13 cellular contexts compared by ENCODE assay signal in genomic region chr1:61140778-61141177, GRCh38. TPM values are rescaled to one million over a fixed set of nuclear protein-coding genes. Genes with fewer than 3 reads are reported as not detected.
DNase-seq lines count a peak whose midpoint lies in the region; ATAC-seq and TF ChIP-seq lines count a peak whose summit lies in the region.
"Had no signal": no experiment of that assay in that cellular context is flagged by ENCODE, and none has a peak within 500 bp of the region (broad histone marks: within the 10 kb centered on the region; RNA-seq: fewer than 3 reads in every experiment).

No MANE protein-coding gene starts in this region.

- no peak for DNase-seq in heart right ventricle
- no peak for DNase-seq in Right ventricle myocardium inferior (ENCODE audit: missing footprints)
- peak; percentile 57 for DNase-seq in astrocyte of the hippocampus (ENCODE audit: low read depth, low spot score)
- no peak for DNase-seq in mesenchymal stem cell
- DNase-seq in vagina (ENCODE audit: extremely low spot score in 2 of 2): no peak
- no peak for DNase-seq in Peyer's patch
- no peak for DNase-seq in DMS153 treated with DMSO at 0.1 percent for 48 hours (lab: John Stamatoyannopoulos, UW; ENCODE audit: unreplicated experiment)
- DNase-seq: activated T-cell treated with anti-CD3 and anti-CD28 coated beads, Interleukin-2, amount 50 U/mL, for 1 hour; nephron progenitor cell; stimulated activated CD4-positive, alpha-beta T cell treated with anti-CD3 and anti-CD28 coated beads, Interleukin-4, amount 100 ng/mL, for 1 hour; stomach had no signal

- H3K9me3 ChIP-seq in heart right ventricle (no peaks in the 10 kb centered on the region), mesenchymal stem cell (ENCODE audit: control insufficient read depth, low read length) (no peaks in the 10 kb centered on the region), vagina (no peaks in the 10 kb centered on the region), Peyer's patch (no peaks in the 10 kb centered on the region)
- H3K9me3 ChIP-seq: stomach had no signal

- no peak overlapping the region for H2BK15ac ChIP-seq in mesenchymal stem cell (ENCODE audit: low read depth, poor library complexity, severe bottlenecking)

- no peak overlapping the region for H2BK12ac ChIP-seq in mesenchymal stem cell (ENCODE audit: low read length in 2 of 2)

- H3K9ac ChIP-seq in mesenchymal stem cell (ENCODE audit: low read length): peak overlapping the region; percentile 61

- ATAC-seq in heart right ventricle (no peak), Right ventricle myocardium inferior (no peak), GM21360 (IDR thresholded peaks at IDR 0.05; ENCODE audit: unreplicated experiment) (no peak)
- ATAC-seq: Panc1 had no signal

- H2BK120ac ChIP-seq in mesenchymal stem cell (ENCODE audit: low read depth, low read length): no peak overlapping the region

- no peak for TF ChIP-seq CTCF in heart right ventricle (IDR thresholded peaks at IDR 0.05)
- no peak for TF ChIP-seq CTCF in vagina (IDR thresholded peaks at IDR 0.05)
- TF ChIP-seq CTCF in Peyer's patch (IDR thresholded peaks at IDR 0.05): no peak

- H3K27ac ChIP-seq in heart right ventricle: peak overlapping the region in 6 of 10 donors; percentile 11 to 69 (median 32)
- H3K27ac ChIP-seq in mesenchymal stem cell (ENCODE audit: low read length, poor library complexity, severe bottlenecking): no peak overlapping the region
- peak overlapping the region; percentile 34 for H3K27ac ChIP-seq in vagina
- H3K27ac ChIP-seq in Peyer's patch: no peak overlapping the region

- H3K79me1 ChIP-seq in mesenchymal stem cell (replicated peaks; ENCODE audit: low read length, poor library complexity, severe bottlenecking): no peaks in the 10 kb centered on the region

- H4K8ac ChIP-seq in mesenchymal stem cell (ENCODE audit: low read length): no peak overlapping the region

- WGBS in heart right ventricle, 2 donors: 70 to 83% methylated on average over 3 of the region's 3 CpGs
- 100% methylated on average over 3 of the region's 3 CpGs for WGBS in mesenchymal stem cell

- intact Hi-C loops in heart right ventricle (cut with DNase I): no loop called here
- intact Hi-C loops in Right ventricle myocardium inferior (cut with DNase I): no loop called here
- intact Hi-C loops in vagina (cut with DNase I): no loop called here

- H2BK5ac ChIP-seq in mesenchymal stem cell (ENCODE audit: low read depth, low read length, poor library complexity, severe bottlenecking): no peak overlapping the region

- no peak overlapping the region for H2AFZ ChIP-seq in mesenchymal stem cell (ENCODE audit: low read depth, low read length)

- no peak overlapping the region for H2AK5ac ChIP-seq in mesenchymal stem cell (ENCODE audit: low read length, severe bottlenecking)

- no peaks in the 10 kb centered on the region for H3K27me3 ChIP-seq in heart right ventricle
- no peaks in the 10 kb centered on the region for H3K27me3 ChIP-seq in mesenchymal stem cell (ENCODE audit: control insufficient read depth in 1 of 2, insufficient read depth in 1 of 2, low read length in 2 of 2)
- H3K27me3 ChIP-seq in vagina: no peaks in the 10 kb centered on the region
- H3K27me3 ChIP-seq in Peyer's patch: no peaks in the 10 kb centered on the region
- H3K27me3 ChIP-seq: stomach had no signal

- H4K91ac ChIP-seq in mesenchymal stem cell (ENCODE audit: low read length): no peak overlapping the region

- no peak overlapping the region for H3K18ac ChIP-seq in mesenchymal stem cell (ENCODE audit: low read depth in 1 of 2, low read length in 2 of 2)

- H3K4me1 ChIP-seq in heart right ventricle (peaks cover 9 to 69% (median 59%) of the 10 kb centered on the region in 9 donors), mesenchymal stem cell (ENCODE audit: control insufficient read depth, insufficient read depth, low read depth, low read length) (no peaks in the 10 kb centered on the region), vagina (peaks cover 54% of the 10 kb centered on the region), Peyer's patch (peaks cover 0 to 13% (median 0%) of the 10 kb centered on the region in 4 donors)

- H3K36me3 ChIP-seq in heart right ventricle (peaks cover 0 to 4% (median 0%) of the 10 kb centered on the region in 9 donors), mesenchymal stem cell (ENCODE audit: control insufficient read depth in 1 of 2, insufficient read depth in 2 of 2, low read depth in 1 of 2, low read length in 2 of 2) (no peaks in the 10 kb centered on the region), vagina (no peaks in the 10 kb centered on the region), Peyer's patch (no peaks in the 10 kb centered on the region)
- H3K36me3 ChIP-seq: stomach had no signal

- no peak overlapping the region for H3K14ac ChIP-seq in mesenchymal stem cell (ENCODE audit: low read length in 2 of 2)

- H3K4ac ChIP-seq in mesenchymal stem cell (ENCODE audit: low read depth in 1 of 2, low read length in 2 of 2): no peak overlapping the region

- TF ChIP-seq POLR2A in vagina (IDR thresholded peaks at IDR 0.05) (no peak), Peyer's patch (IDR thresholded peaks at IDR 0.05) (no peak)

- H3K23ac ChIP-seq in mesenchymal stem cell (ENCODE audit: low read length in 2 of 2): no peak overlapping the region

- no peak overlapping the region for H3K4me2 ChIP-seq in mesenchymal stem cell (ENCODE audit: low read length, poor library complexity, severe bottlenecking)

- no peak overlapping the region for H3K4me3 ChIP-seq in heart right ventricle
- peak overlapping the region in 1 of 2 experiments; percentile 55 for H3K4me3 ChIP-seq in mesenchymal stem cell (ENCODE audit: insufficient read depth in 1 of 2, low read depth in 1 of 2, low read length in 2 of 2)
- H3K4me3 ChIP-seq in vagina: no peak overlapping the region
- no peak overlapping the region for H3K4me3 ChIP-seq in Peyer's patch
- H3K4me3 ChIP-seq: stomach had no signal

RNA-seq across cellular contexts. Expression of gene NFIA, which starts 58.4 kb away (rescaled TPM):
- total RNA-seq in heart right ventricle (100 to 1,000 TPM in 4 of 10 donors, 10 to 100 TPM in 6; 82.4 to 117 (median 97.5) TPM), Right ventricle myocardium inferior (97.6 TPM), vagina (59.2 TPM), Peyer's patch (100 to 1,000 TPM in 1 of 4 donors, 10 to 100 TPM in 3; 32.0 to 160 (median 32.9) TPM)
- polyA plus RNA-seq in heart right ventricle: 10 to 100 TPM; 11.2 to 24.9 TPM
- polyA plus RNA-seq in mesenchymal stem cell (2013, experiment 1 of 2): 5.0 TPM
- 4.9 TPM for polyA plus RNA-seq in mesenchymal stem cell (2013, experiment 2 of 2)

Comparison
In these comparisons a context has a peak if more than half of its experiments do, and no peak if none do; other contexts are left out.
1. H3K27ac ChIP-seq: peak in heart right ventricle (6 of 10) and vagina (single experiment); none in mesenchymal stem cell (single experiment) and Peyer's patch (0 of 4).